32 cellular contexts compared by ENCODE assay signal in the genomic region with DNA sequence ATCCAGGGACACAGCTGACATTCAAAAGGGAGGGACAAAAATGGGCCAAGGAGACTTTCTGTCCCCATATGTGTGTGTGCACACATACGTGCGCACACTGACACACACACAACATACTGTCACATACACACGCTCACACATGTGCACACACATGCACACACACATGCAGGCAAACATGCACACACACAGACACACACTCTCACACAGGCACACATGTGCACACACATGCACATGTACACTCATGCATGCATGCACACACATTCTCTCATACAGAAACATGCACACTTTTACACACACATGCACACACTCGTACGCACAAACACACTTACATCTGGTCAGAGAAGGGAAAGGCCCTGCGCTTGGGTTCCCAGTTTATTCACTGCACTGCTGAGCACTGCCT.
"Had no signal": no experiment of that assay in that cellular context is flagged by ENCODE, and none has a peak within 500 bp of the region (broad histone marks: within the 10 kb centered on the region; RNA-seq: fewer than 3 reads in every experiment).

No MANE protein-coding gene starts in this region.

- H3K4me1 ChIP-seq: adrenal gland, body of pancreas, colonic mucosa had no signal

- H3K27ac Mint-ChIP-seq: activated CD4-positive, alpha-beta memory T cell treated with anti-CD3 and anti-CD28 coated beads for 36 hours; activated CD4-positive, alpha-beta T cell treated with anti-CD3 and anti-CD28 coated beads for 36 hours; activated CD4-positive, alpha-beta T cell treated with anti-CD3 and anti-CD28 coated beads, Interleukin-2, amount 10 ng/mL, durations not matched to agents 24 days and 14 days; activated CD8-positive, alpha-beta memory T cell treated with anti-CD3 and anti-CD28 coated beads, Interleukin-2, amount 10 ng/mL, durations not matched to agents 7 days and 5 days; activated CD8-positive, alpha-beta T cell treated with anti-CD3 and anti-CD28 coated beads, Interleukin-2, amount 10 ng/mL, durations not matched to agents 7 days and 5 days; activated naive CD4-positive, alpha-beta T cell treated with anti-CD3 and anti-CD28 coated beads for 36 hours; activated naive CD4-positive, alpha-beta T cell treated with anti-CD3 and anti-CD28 coated beads, Interleukin-2, amount 50 U/mL, for 24 hours; activated naive CD8-positive, alpha-beta T cell treated with anti-CD3 and anti-CD28 coated beads for 36 hours; activated naive CD8-positive, alpha-beta T cell treated with anti-CD3 and anti-CD28 coated beads, Interleukin-2, amount 50 U/mL, for 24 hours; activated T-helper 1 cell treated with anti-CD3 and anti-CD28 coated beads, Interleukin-12 subunit alpha, Interleukin-12 subunit beta, Interleukin-2, Interleukin-4 antibody, amounts not matched to agents 30 ng/mL and 10 ng/mL and 1 ng/mL, durations not matched to agents 14 hours and 24 hours and 36 hours; activated T-helper 2 cell treated with anti-CD3 and anti-CD28 coated beads, Interferon-gamma antibody, Interleukin-2, Interleukin-4, amounts not matched to agents 10 μg/mL and 5 μg/mL and 100 μg/mL, durations not matched to agents 14 hours and 24 hours and 36 hours had no signal

- H3K36me3 Mint-ChIP-seq: activated CD4-positive, alpha-beta memory T cell treated with anti-CD3 and anti-CD28 coated beads for 36 hours; activated CD8-positive, alpha-beta memory T cell treated with anti-CD3 and anti-CD28 coated beads, Interleukin-2, amount 10 ng/mL, durations not matched to agents 7 days and 5 days; activated naive CD4-positive, alpha-beta T cell treated with anti-CD3 and anti-CD28 coated beads, Interleukin-2, amount 50 U/mL, for 24 hours; activated naive CD8-positive, alpha-beta T cell treated with anti-CD3 and anti-CD28 coated beads for 36 hours had no signal

- H3K9me3 Mint-ChIP-seq: activated CD4-positive, alpha-beta memory T cell treated with anti-CD3 and anti-CD28 coated beads for 36 hours; activated CD4-positive, alpha-beta T cell treated with anti-CD3 and anti-CD28 coated beads, Interleukin-2, amount 10 ng/mL, durations not matched to agents 24 days and 14 days; activated naive CD4-positive, alpha-beta T cell treated with anti-CD3 and anti-CD28 coated beads for 36 hours; activated naive CD4-positive, alpha-beta T cell treated with anti-CD3 and anti-CD28 coated beads, Interleukin-2, amount 50 U/mL, for 24 hours; activated naive CD8-positive, alpha-beta T cell treated with anti-CD3 and anti-CD28 coated beads for 36 hours; activated naive CD8-positive, alpha-beta T cell treated with anti-CD3 and anti-CD28 coated beads, Interleukin-2, amount 50 U/mL, for 24 hours; activated T-helper 1 cell treated with anti-CD3 and anti-CD28 coated beads, Interleukin-12 subunit alpha, Interleukin-12 subunit beta, Interleukin-2, Interleukin-4 antibody, amounts not matched to agents 30 ng/mL and 10 ng/mL and 1 ng/mL, durations not matched to agents 14 hours and 24 hours and 36 hours; activated T-helper 2 cell treated with anti-CD3 and anti-CD28 coated beads, Interferon-gamma antibody, Interleukin-2, Interleukin-4, amounts not matched to agents 10 μg/mL and 5 μg/mL and 100 μg/mL, durations not matched to agents 14 hours and 24 hours and 36 hours had no signal

- H3K9me3 ChIP-seq: adrenal gland, body of pancreas, colonic mucosa had no signal

- H3K27me3 ChIP-seq: body of pancreas had no signal

- FAIRE-seq: endometrium, frontal cortex had no signal

- DNase-seq: activated CD4-positive, alpha-beta memory T cell treated with anti-CD3 and anti-CD28 coated beads for 36 hours; activated CD4-positive, alpha-beta T cell treated with anti-CD3 and anti-CD28 coated beads for 36 hours; activated CD4-positive, alpha-beta T cell treated with anti-CD3 and anti-CD28 coated beads, Interleukin-2, amount 10 ng/mL, durations not matched to agents 24 days and 14 days; activated CD4-positive, CD25-positive, alpha-beta regulatory T cell; activated CD4-positive, CD25-positive, alpha-beta regulatory T cell treated with anti-CD3 and anti-CD28 coated beads, Interleukin-2, amount 50 U/mL, for 72 hours; activated CD8-positive, alpha-beta memory T cell treated with anti-CD3 and anti-CD28 coated beads, Interleukin-2, amount 10 ng/mL, durations not matched to agents 7 days and 5 days; activated CD8-positive, alpha-beta memory T cell treated with anti-CD3 and anti-CD28 coated beads, Interleukin-2, amount 50 U/mL, for 4 hours; activated CD8-positive, alpha-beta T cell treated with anti-CD3 and anti-CD28 coated beads, Interleukin-2, amount 10 ng/mL, durations not matched to agents 7 days and 5 days; activated effector memory CD4-positive, alpha-beta T cell treated with anti-CD3 and anti-CD28 coated beads, Interleukin-2, amount 50 U/mL, for 16 hours; activated naive CD4-positive, alpha-beta T cell treated with anti-CD3 and anti-CD28 coated beads for 36 hours; activated naive CD8-positive, alpha-beta T cell treated with anti-CD3 and anti-CD28 coated beads for 36 hours; activated naive CD8-positive, alpha-beta T cell treated with anti-CD3 and anti-CD28 coated beads, Interleukin-2, amount 50 U/mL, for 24 hours; activated T-cell treated with anti-CD3 and anti-CD28 coated beads, Interleukin-2, amount 50 U/mL, for 1 hour; activated T-cell treated with anti-CD3 and anti-CD28 coated beads, Interleukin-2, amount 50 U/mL, for 48 hours; adrenal gland; amygdala; aorta; body of pancreas; central memory CD4-positive, alpha-beta T cell; cerebellar nuclear complex; colonic mucosa; effector CD8-positive, alpha-beta T cell; foreskin fibroblast; head of caudate nucleus; T-helper 2 cell had no signal

- H3K36me3 ChIP-seq: adrenal gland, cardiac muscle cell, colonic mucosa had no signal

- ATAC-seq: activated CD4-positive, alpha-beta T cell treated with anti-CD3 and anti-CD28 coated beads for 36 hours; activated CD8-positive, alpha-beta memory T cell treated with anti-CD3 and anti-CD28 coated beads, Interleukin-2, amount 10 ng/mL, durations not matched to agents 7 days and 5 days; activated CD8-positive, alpha-beta T cell treated with anti-CD3 and anti-CD28 coated beads, Interleukin-2, amount 10 ng/mL, durations not matched to agents 7 days and 5 days; activated naive CD8-positive, alpha-beta T cell treated with anti-CD3 and anti-CD28 coated beads, Interleukin-2, amount 50 U/mL, for 24 hours; body of pancreas; esophagus mucosa had no signal

- H3K4me1 Mint-ChIP-seq: activated CD4-positive, alpha-beta T cell treated with anti-CD3 and anti-CD28 coated beads for 36 hours; activated CD8-positive, alpha-beta memory T cell treated with anti-CD3 and anti-CD28 coated beads, Interleukin-2, amount 10 ng/mL, durations not matched to agents 7 days and 5 days; activated naive CD4-positive, alpha-beta T cell treated with anti-CD3 and anti-CD28 coated beads, Interleukin-2, amount 50 U/mL, for 24 hours; activated naive CD8-positive, alpha-beta T cell treated with anti-CD3 and anti-CD28 coated beads, Interleukin-2, amount 50 U/mL, for 24 hours had no signal

- H3K4me3 Mint-ChIP-seq: activated CD4-positive, alpha-beta memory T cell treated with anti-CD3 and anti-CD28 coated beads for 36 hours; activated CD4-positive, alpha-beta T cell treated with anti-CD3 and anti-CD28 coated beads for 36 hours; activated CD4-positive, alpha-beta T cell treated with anti-CD3 and anti-CD28 coated beads, Interleukin-2, amount 10 ng/mL, durations not matched to agents 24 days and 14 days; activated CD8-positive, alpha-beta memory T cell treated with anti-CD3 and anti-CD28 coated beads, Interleukin-2, amount 10 ng/mL, durations not matched to agents 7 days and 5 days; activated CD8-positive, alpha-beta T cell treated with anti-CD3 and anti-CD28 coated beads, Interleukin-2, amount 10 ng/mL, durations not matched to agents 7 days and 5 days; activated naive CD4-positive, alpha-beta T cell treated with anti-CD3 and anti-CD28 coated beads for 36 hours; activated naive CD4-positive, alpha-beta T cell treated with anti-CD3 and anti-CD28 coated beads, Interleukin-2, amount 50 U/mL, for 24 hours; activated naive CD8-positive, alpha-beta T cell treated with anti-CD3 and anti-CD28 coated beads for 36 hours; activated naive CD8-positive, alpha-beta T cell treated with anti-CD3 and anti-CD28 coated beads, Interleukin-2, amount 50 U/mL, for 24 hours; activated T-helper 1 cell treated with anti-CD3 and anti-CD28 coated beads, Interleukin-12 subunit alpha, Interleukin-12 subunit beta, Interleukin-2, Interleukin-4 antibody, amounts not matched to agents 30 ng/mL and 10 ng/mL and 1 ng/mL, durations not matched to agents 14 hours and 24 hours and 36 hours had no signal

- H3K4me3 ChIP-seq: adrenal gland, body of pancreas, cardiac muscle cell, colonic mucosa had no signal

- H3K27ac ChIP-seq: adrenal gland, body of pancreas, cardiac muscle cell, colonic mucosa had no signal
